ENCODE assay signal across 1 cellular context in genomic region chr2:195613922-195614321, GRCh38.
TF ChIP-seq lines count a peak whose summit lies in the region.

No MANE protein-coding gene starts in this region.

TF ChIP-seq in SK-N-SH treated with all-trans-retinoic acid at 6 μM for 48 hours, 23 proteins besides CTCF, POLR2A, EP300 and RAD21 (continued from another document):
- TF ChIP-seq POU6F1 (CRISPR knock-in tag; IDR thresholded peaks at IDR 0.05; ENCODE audit: borderline replicate concordance, low read depth), result no peak
- TF ChIP-seq CSRNP3 (CRISPR knock-in tag; IDR thresholded peaks at IDR 0.05), result no peak
- TF ChIP-seq OSR1 (CRISPR knock-in tag; IDR thresholded peaks at IDR 0.05), result no peak
- peak; percentile 27; the same call in 1 of the 2 replicates for TF ChIP-seq ZNF8 (CRISPR knock-in tag; IDR thresholded peaks at IDR 0.05)
- peak; percentile 89 for TF ChIP-seq ISL1 (CRISPR knock-in tag; IDR thresholded peaks at IDR 0.05)
- TF ChIP-seq RARB (CRISPR knock-in tag; IDR thresholded peaks at IDR 0.05), result no peak
- no peak for TF ChIP-seq ZC3H10 (CRISPR knock-in tag; IDR thresholded peaks at IDR 0.05)
- peak; percentile 93; the same call in 1 of the 2 replicates for TF ChIP-seq SNAI2 (CRISPR knock-in tag; IDR thresholded peaks at IDR 0.05)
- TF ChIP-seq GLIS3 (CRISPR knock-in tag; IDR thresholded peaks at IDR 0.05), result peak; percentile 41; the same call in 1 of the 2 replicates
- TF ChIP-seq ARNTL (CRISPR knock-in tag; IDR thresholded peaks at IDR 0.05; ENCODE audit: borderline replicate concordance, low read depth), result no peak
- peak; percentile 15; the same call in 1 of the 2 replicates for TF ChIP-seq TCF4 (CRISPR knock-in tag; IDR thresholded peaks at IDR 0.05; ENCODE audit: borderline replicate concordance)
- no peak for TF ChIP-seq ESRRG (CRISPR knock-in tag; IDR thresholded peaks at IDR 0.05)
- TF ChIP-seq ZFP30 (CRISPR knock-in tag; IDR thresholded peaks at IDR 0.05), result no peak
- 0 out of 2 replicates have a peak, but pooled peaks have one; percentile 44 for TF ChIP-seq TOX (CRISPR knock-in tag; IDR thresholded peaks at IDR 0.05; ENCODE audit: borderline replicate concordance)
- no peak for TF ChIP-seq ZNF70 (CRISPR knock-in tag; IDR thresholded peaks at IDR 0.05)
TF ChIP-seq in SK-N-SH treated with all-trans-retinoic acid at 6 μM for 48 hours: peak in this region for 11.
